ENCODE assay signal across 8 cellular contexts in the genomic region with DNA sequence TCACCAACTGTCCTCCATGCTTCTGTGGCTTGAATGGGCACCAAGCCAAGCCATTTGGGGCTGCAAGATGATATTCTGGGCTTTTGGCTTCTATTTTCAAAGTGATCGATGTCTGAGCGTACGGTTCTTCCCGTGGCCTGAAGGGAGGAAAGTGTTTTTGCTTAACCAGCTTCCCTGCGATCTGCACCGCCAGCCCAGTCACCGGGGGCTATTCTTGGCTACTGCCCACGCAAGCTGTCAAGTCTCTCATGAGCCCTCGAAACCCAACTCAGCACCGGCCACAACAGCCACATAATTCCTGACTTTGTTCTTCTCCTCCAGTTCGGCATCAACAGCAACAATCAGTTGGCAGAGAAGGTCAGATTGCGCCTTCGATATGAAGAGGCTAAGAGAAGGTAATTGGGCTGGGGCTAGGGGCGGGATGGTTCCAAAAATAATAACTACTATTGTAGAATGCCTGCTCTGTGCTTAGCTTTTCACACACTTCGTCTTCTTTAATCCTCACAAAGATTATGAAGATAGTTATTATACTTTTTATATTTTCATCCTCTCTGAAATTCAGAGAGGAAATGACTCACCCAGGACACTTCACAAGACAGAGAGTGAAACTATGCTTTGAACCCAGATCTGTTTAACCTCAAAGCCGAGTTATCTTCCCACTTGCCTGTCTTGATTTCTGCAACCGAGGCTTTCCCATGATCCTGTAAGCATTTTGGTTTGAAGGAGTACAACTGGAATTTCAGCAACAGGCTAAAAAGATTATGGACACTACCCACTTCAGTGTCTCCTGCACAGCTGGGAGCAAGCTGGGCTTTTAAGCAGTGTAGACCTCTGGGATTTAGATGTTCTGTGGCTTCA.
A peak's percentile ranks its signal among the peaks of the same experiment; 100 is the strongest.
DNase-seq lines count a peak whose midpoint lies in the region; ATAC-seq and TF ChIP-seq lines count a peak whose summit lies in the region.

No MANE protein-coding gene starts in this region.

- in situ Hi-C loops in G401 (cut with HindIII; ENCODE audit: low sequenced_read_pairs) = no loop called here

- peaks cover 5% of the 10 kb centered on the region for H3K27me3 ChIP-seq in DND-41 (ENCODE audit: insufficient read depth, low read length, poor library complexity)
- no peaks in the 10 kb centered on the region for H3K27me3 ChIP-seq in cardiac muscle cell

- DNase-seq in DND-41 (no peak), cardiac muscle cell (ENCODE audit: low read depth in 1 of 2, low spot score in 1 of 2) (peak; percentile 24 to 88), T1000 (lab: John Stamatoyannopoulos, UW) (no peak), G401 (ENCODE audit: low spot score) (no peak), dedifferentiated amniotic fluid mesenchymal stem cell (ENCODE audit: extremely low spot score) (no peak), retina (no peak)
- peak; percentile 42 for DNase-seq in activated CD4-positive, CD25-positive, alpha-beta regulatory T cell treated with anti-CD3 and anti-CD28 coated beads, Interleukin-2, amount 50 U/mL, for 72 hours

- no peaks in the 10 kb centered on the region for H4K20me1 ChIP-seq in DND-41 (ENCODE audit: insufficient read depth, low read length)

- H3K79me2 ChIP-seq in DND-41 (ENCODE audit: insufficient read depth, low read length) = no peaks in the 10 kb centered on the region

- no peak overlapping the region for H3K4me2 ChIP-seq in DND-41 (ENCODE audit: insufficient read depth, low read length)

- no peaks in the 10 kb centered on the region for H3K36me3 ChIP-seq in DND-41 (ENCODE audit: insufficient read depth, low read length)
- no peaks in the 10 kb centered on the region for H3K36me3 ChIP-seq in cardiac muscle cell

- peak; percentile 70 for ATAC-seq in DND-41 (ENCODE audit: insufficient read depth, low read depth)
- ATAC-seq in HG03039 (IDR thresholded peaks at IDR 0.05; ENCODE audit: unreplicated experiment) = peak; percentile 65

- H2AFZ ChIP-seq in DND-41 (ENCODE audit: low read depth, low read length) = no peak overlapping the region

- TF ChIP-seq CTCF in DND-41 (IDR thresholded peaks at IDR 0.05; ENCODE audit: borderline replicate concordance, extremely low read depth, low read length, poor library complexity, severe bottlenecking) (no peak), cardiac muscle cell (IDR thresholded peaks at IDR 0.05; ENCODE audit: low read depth, low read length) (no peak)

- H3K4me3 ChIP-seq in DND-41 (ENCODE audit: low read depth in 1 of 2, low read length in 2 of 2) (no peak overlapping the region), cardiac muscle cell (no peak overlapping the region)

- no peak overlapping the region for H3K27ac ChIP-seq in DND-41 (ENCODE audit: low read length)
- peak overlapping the region; percentile 48 for H3K27ac ChIP-seq in cardiac muscle cell

- H3K9me3 ChIP-seq in DND-41 (ENCODE audit: insufficient read depth, low read length, severe bottlenecking) (no peaks in the 10 kb centered on the region), cardiac muscle cell (ENCODE audit: low read depth) (no peaks in the 10 kb centered on the region)

- H3K9ac ChIP-seq in DND-41 (ENCODE audit: low read depth, low read length) = no peak overlapping the region

- H3K4me1 ChIP-seq in DND-41 (ENCODE audit: insufficient read depth, low read length) (peaks cover 3% of the 10 kb centered on the region; the same call in 1 of the 2 replicates), cardiac muscle cell (ENCODE audit: low read depth) (peaks cover 13% of the 10 kb centered on the region)

Comparison
In these comparisons a context has a peak if more than half of its experiments do, and no peak if none do; other contexts are left out.
1. DNase-seq: peak in activated CD4-positive, CD25-positive, alpha-beta regulatory T cell treated with anti-CD3 and anti-CD28 coated beads, Interleukin-2, amount 50 U/mL, for 72 hours (single experiment) and cardiac muscle cell (2 of 2); none in DND-41 (single experiment), T1000 (single experiment), G401 (single experiment), dedifferentiated amniotic fluid mesenchymal stem cell (single experiment) and retina (single experiment).